In genomic region chr5:55063220-55063863, GRCh38 we compare ENCODE assay signal across 1 cellular context.
TF ChIP-seq lines count a peak whose summit lies in the region.

No MANE protein-coding gene starts in this region.

TF ChIP-seq in IMR-90, 13 proteins besides CTCF, POLR2A, EP300 and RAD21:
- 0 out of 2 replicates have a peak, but pooled peaks have one; percentile 4 for TF ChIP-seq FOS (IDR thresholded peaks at IDR 0.05; ENCODE audit: low read depth, low read length)
- TF ChIP-seq, protein P1, sequence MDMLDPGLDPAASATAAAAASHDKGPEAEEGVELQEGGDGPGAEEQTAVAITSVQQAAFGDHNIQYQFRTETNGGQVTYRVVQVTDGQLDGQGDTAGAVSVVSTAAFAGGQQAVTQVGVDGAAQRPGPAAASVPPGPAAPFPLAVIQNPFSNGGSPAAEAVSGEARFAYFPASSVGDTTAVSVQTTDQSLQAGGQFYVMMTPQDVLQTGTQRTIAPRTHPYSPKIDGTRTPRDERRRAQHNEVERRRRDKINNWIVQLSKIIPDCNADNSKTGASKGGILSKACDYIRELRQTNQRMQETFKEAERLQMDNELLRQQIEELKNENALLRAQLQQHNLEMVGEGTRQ (IDR thresholded peaks at IDR 0.05; ENCODE audit: low read depth, low read length), result no peak
